ENCODE assay signal across 18 cellular contexts in the genomic region with DNA sequence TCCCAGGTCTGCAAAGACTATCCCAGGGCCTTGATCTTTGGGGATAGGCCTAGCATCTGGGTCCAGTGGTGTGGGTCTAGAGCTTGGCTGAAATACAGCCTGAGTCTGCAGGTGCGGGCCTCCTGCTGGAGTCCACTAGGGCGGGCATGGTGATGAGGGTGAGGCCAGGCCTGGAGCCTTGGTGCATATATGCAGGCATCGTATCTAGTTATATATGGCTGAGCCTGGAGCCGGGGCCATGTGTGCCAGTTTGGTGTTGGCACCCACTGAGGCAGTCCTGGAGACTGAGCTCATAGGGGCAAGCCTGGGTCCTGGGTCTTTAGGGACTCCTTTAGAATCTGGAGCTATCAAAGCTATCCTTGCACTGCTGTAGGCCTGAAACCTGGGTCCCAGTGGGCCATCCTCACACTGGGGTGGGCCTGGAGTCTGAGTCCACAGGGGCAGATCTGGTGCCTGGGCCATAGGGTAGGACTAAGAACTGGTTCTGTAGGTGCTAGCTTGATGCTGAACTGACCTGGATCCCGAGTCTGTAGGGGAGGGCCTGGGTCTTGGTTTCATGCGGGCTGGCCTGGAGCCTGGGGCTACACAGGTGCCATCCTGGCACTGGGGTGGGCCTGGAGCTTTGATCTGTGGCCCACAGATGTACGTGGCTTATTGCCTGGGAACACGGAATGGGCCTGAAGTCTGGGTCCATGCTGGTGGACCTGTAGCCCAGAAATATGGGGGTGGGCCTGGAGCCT.
"Had no signal": no experiment of that assay in that cellular context is flagged by ENCODE, and none has a peak within 500 bp of the region (broad histone marks: within the 10 kb centered on the region; RNA-seq: fewer than 3 reads in every experiment).

No MANE protein-coding gene starts in this region.

- H3K27me3 Mint-ChIP-seq: dendritic cell treated with granulocyte-macrophage colony-stimulating factor and Interleukin-4, amounts not matched to agents 40 ng/mL and 50 ng/mL, for 4 days; effector memory CD8-positive, alpha-beta T cell had no signal

- H3K4me3 Mint-ChIP-seq: dendritic cell treated with granulocyte-macrophage colony-stimulating factor and Interleukin-4, amounts not matched to agents 40 ng/mL and 50 ng/mL, for 4 days; effector memory CD8-positive, alpha-beta T cell; immature natural killer cell; nephron progenitor cell had no signal

- H3K27me3 ChIP-seq: foreskin keratinocyte, neutrophil, transverse colon had no signal

- H3K36me3 ChIP-seq: left ventricle myocardium inferior, neutrophil, thoracic aorta, transverse colon had no signal

- H3K4me3 ChIP-seq: left ventricle myocardium inferior, lung, skin epidermis, thoracic aorta, transverse colon had no signal

- H3K27ac ChIP-seq: foreskin keratinocyte, left ventricle myocardium inferior, neutrophil, skin epidermis, thoracic aorta, transverse colon had no signal

- H3K9me3 ChIP-seq: neutrophil, thoracic aorta, transverse colon had no signal

- ATAC-seq: effector memory CD8-positive, alpha-beta T cell; foreskin keratinocyte; left cardiac atrium; sciatic nerve had no signal

- H3K9me3 Mint-ChIP-seq: dendritic cell treated with granulocyte-macrophage colony-stimulating factor and Interleukin-4, amounts not matched to agents 40 ng/mL and 50 ng/mL, for 4 days; nephron progenitor cell had no signal

- H3K4me1 Mint-ChIP-seq: immature natural killer cell, nephron progenitor cell had no signal

- DNase-seq: central memory CD4-positive, alpha-beta T cell; effector memory CD8-positive, alpha-beta T cell; foreskin keratinocyte; immature natural killer cell; left cardiac atrium; left ventricle myocardium inferior; mesenchymal stem cell; midbrain; nephron progenitor cell; stimulated activated CD4-positive, alpha-beta T cell treated with anti-CD3 and anti-CD28 coated beads, Interleukin-12 subunit alpha, Interleukin-12 subunit beta, amount 100 ng/mL, for 4 hours; stimulated activated naive CD4-positive, alpha-beta T cell treated with Interleukin-2 at 50 U/mL for 16 hours; transverse colon had no signal

- H3K27ac Mint-ChIP-seq: dendritic cell treated with granulocyte-macrophage colony-stimulating factor and Interleukin-4, amounts not matched to agents 40 ng/mL and 50 ng/mL, for 4 days; effector memory CD8-positive, alpha-beta T cell; immature natural killer cell; nephron progenitor cell had no signal

- H3K4me1 ChIP-seq: foreskin keratinocyte, left ventricle myocardium inferior, transverse colon had no signal
